ENCODE assay signal across 13 cellular contexts in genomic region chr11:123086315-123086714, GRCh38. TPM values are rescaled to one million over a fixed set of nuclear protein-coding genes. Genes with fewer than 3 reads are reported as not detected.
DNase-seq lines count a peak whose midpoint lies in the region; ATAC-seq and TF ChIP-seq lines count a peak whose summit lies in the region.
"Had no signal": no experiment of that assay in that cellular context is flagged by ENCODE, and none has a peak within 500 bp of the region (broad histone marks: within the 10 kb centered on the region; RNA-seq: fewer than 3 reads in every experiment).

No MANE protein-coding gene starts in this region.

- no peaks in the 10 kb centered on the region for H3K9me3 ChIP-seq in CD4-positive, alpha-beta memory T cell (ENCODE audit: control insufficient read depth in 1 of 2, low read length in 2 of 2)
- H3K9me3 ChIP-seq: neutrophil had no signal

- H3K4me3 ChIP-seq in CD4-positive, alpha-beta memory T cell (ENCODE audit: low read length in 2 of 2) = no peak overlapping the region
- H3K4me3 ChIP-seq in fibroblast of villous mesenchyme (ENCODE audit: low read depth, low read length) = no peak overlapping the region

- H3K36me3 ChIP-seq in CD4-positive, alpha-beta memory T cell (ENCODE audit: insufficient read depth, low read length) = no peaks in the 10 kb centered on the region
- H3K36me3 ChIP-seq: neutrophil had no signal

- H3K36me3 Mint-ChIP-seq in CD4-positive, alpha-beta memory T cell = peaks cover 3 to 6% of the 10 kb centered on the region in 2 donors

- H3K4me1 Mint-ChIP-seq in CD4-positive, alpha-beta memory T cell = peaks cover 38 to 79% (median 54%) of the 10 kb centered on the region in 4 donors

- no peaks in the 10 kb centered on the region for H3K27me3 ChIP-seq in CD4-positive, alpha-beta memory T cell (ENCODE audit: insufficient read depth, low read length)
- H3K27me3 ChIP-seq: neutrophil had no signal

- H3K4me1 ChIP-seq in CD4-positive, alpha-beta memory T cell (ENCODE audit: insufficient read depth, low read length) = peaks cover 65% of the 10 kb centered on the region

- no peaks in the 10 kb centered on the region for H3K9me3 Mint-ChIP-seq in CD4-positive, alpha-beta memory T cell

- no peaks in the 10 kb centered on the region for H3K27me3 Mint-ChIP-seq in CD4-positive, alpha-beta memory T cell

- peak overlapping the region; percentile 84 to 97 (median 92) for H3K27ac Mint-ChIP-seq in CD4-positive, alpha-beta memory T cell

- CTCF ChIA-PET in CD4-positive, alpha-beta memory T cell (lab: Charles Lee; ENCODE audit: partially characterized antibody) = interaction anchor here (1.7 to 13.7 kb wide), 6 partner anchors 10 to 30 kb away, joined by 8 to 184 read pairs (median 54); partner anchors contain the start of gene HSPA8

- intact Hi-C loops in CD4-positive, alpha-beta memory T cell (cut with micrococcal nuclease) = no loop called here

- no peak for TF ChIP-seq CTCF in fibroblast of villous mesenchyme (IDR thresholded peaks at IDR 0.05; ENCODE audit: insufficient read depth, low read depth, low read length)

- ATAC-seq in HG03520 (IDR thresholded peaks at IDR 0.05; ENCODE audit: unreplicated experiment) = no peak
- ATAC-seq: left colon had no signal

- H3K27ac ChIP-seq in CD4-positive, alpha-beta memory T cell (ENCODE audit: low read depth, low read length) = no peak overlapping the region
- H3K27ac ChIP-seq: epithelial cell of prostate, neutrophil had no signal

- H3K4me3 Mint-ChIP-seq in CD4-positive, alpha-beta memory T cell = peak overlapping the region in 7 of 8 donors; percentile 59 to 86 (median 71)

- no peak for DNase-seq in CD4-positive, alpha-beta memory T cell
- DNase-seq in DMS 273 treated with DMSO at 0.1 percent for 48 hours (lab: John Stamatoyannopoulos, UW) (peak; percentile 89), SK-N-DZ (ENCODE audit: low spot score) (peak; percentile 23), fibroblast of villous mesenchyme (ENCODE audit: low read depth) (peak; percentile 61), GM19238 (ENCODE audit: insufficient read length, low spot score) (no peak), ureter (ENCODE audit: low spot score) (no peak)
- DNase-seq: head of caudate nucleus, Kasumi-1, left colon, small intestine had no signal

- POLR2A ChIA-PET in CD4-positive, alpha-beta memory T cell (lab: Charles Lee; ENCODE audit: partially characterized antibody) = interaction anchor here (4.2 to 16.8 kb wide), 2 partner anchors 18 to 23 kb away, joined by 38 to 891 read pairs; partner anchors contain the start of gene HSPA8

RNA-seq across cellular contexts. Expression of gene HSPA8, which starts 24.4 kb away (rescaled TPM):
- total RNA-seq in CD4-positive, alpha-beta memory T cell = 100 to 1,000 TPM; 809 to 852 TPM
- polyA plus RNA-seq in CD4-positive, alpha-beta memory T cell = 1,000 to 10,000 TPM; 1,622 to 1,778 TPM
- polyA plus RNA-seq in SK-N-DZ (2014; cell fraction: cytosol; rRNA removed) = 1,457 and 1,648 TPM in 2 replicates
- 666 and 971 TPM in 2 replicates for polyA plus RNA-seq in SK-N-DZ (2014; cell fraction: nucleus; rRNA removed)
- 1,631 and 2,555 TPM in 2 replicates for total RNA-seq in fibroblast of villous mesenchyme
- 1,206 TPM for total RNA-seq in ureter

Comparison
In these comparisons a context has a peak if more than half of its experiments do, and no peak if none do; other contexts are left out.
1. DNase-seq: peak in DMS 273 treated with DMSO at 0.1 percent for 48 hours (single experiment), SK-N-DZ (single experiment) and fibroblast of villous mesenchyme (single experiment); none in CD4-positive, alpha-beta memory T cell (0 of 5), GM19238 (single experiment) and ureter (single experiment).